15 cellular contexts compared by ENCODE assay signal in genomic region chr14:100120522-100121269, GRCh38. TPM values are rescaled to one million over a fixed set of nuclear protein-coding genes. Genes with fewer than 3 reads are reported as not detected.
DNase-seq lines count a peak whose midpoint lies in the region; ATAC-seq and TF ChIP-seq lines count a peak whose summit lies in the region.
"Had no signal": no experiment of that assay in that cellular context is flagged by ENCODE, and none has a peak within 500 bp of the region (broad histone marks: within the 10 kb centered on the region; RNA-seq: fewer than 3 reads in every experiment).

No MANE protein-coding gene starts in this region.

- no peak for ATAC-seq in activated CD4-positive, alpha-beta T cell treated with anti-CD3 and anti-CD28 coated beads for 36 hours

- 95% methylated on average over 17 to 18 of the region's 18 CpGs for WGBS in endodermal cell (ENCODE audit: insufficient coverage in 1 of 2, insufficient read length in 1 of 2), 2 experiments

- H3K36me3 ChIP-seq in endodermal cell (ENCODE audit: control insufficient read depth, insufficient read depth, low read length) = peaks cover 3% of the 10 kb centered on the region
- H3K36me3 ChIP-seq: uterus had no signal

- POLR2A ChIA-PET in activated CD4-positive, alpha-beta T cell treated with anti-CD3 and anti-CD28 coated beads for 36 hours (lab: Charles Lee) = no interaction called here
- POLR2A ChIA-PET in activated CD4-positive, alpha-beta memory T cell treated with anti-CD3 and anti-CD28 coated beads for 36 hours (lab: Charles Lee) = no interaction called here

- intact Hi-C loops in activated CD4-positive, alpha-beta T cell treated with anti-CD3 and anti-CD28 coated beads for 36 hours (cut with DNase I, micrococcal nuclease) = no loop called here
- intact Hi-C loops in activated CD4-positive, alpha-beta memory T cell treated with anti-CD3 and anti-CD28 coated beads for 36 hours (cut with micrococcal nuclease) = no loop called here

- CTCF ChIA-PET in activated CD4-positive, alpha-beta T cell treated with anti-CD3 and anti-CD28 coated beads for 36 hours (lab: Charles Lee) = interaction anchor here (0.5 to 1.9 kb wide), 7 partner anchors 12 to 165 kb away, joined by 3 to 8 read pairs (median 3); no protein-coding TSS in a partner anchor
- CTCF ChIA-PET in activated CD4-positive, alpha-beta memory T cell treated with anti-CD3 and anti-CD28 coated beads for 36 hours (lab: Charles Lee) = interaction anchor here (0.9 to 7.9 kb wide), 5 partner anchors 12 to 173 kb away, joined by 3 to 35 read pairs (median 3); no protein-coding TSS in a partner anchor

- no peaks in the 10 kb centered on the region for H3K27me3 Mint-ChIP-seq in activated CD4-positive, alpha-beta T cell treated with anti-CD3 and anti-CD28 coated beads for 36 hours
- H3K27me3 Mint-ChIP-seq in activated CD4-positive, alpha-beta memory T cell treated with anti-CD3 and anti-CD28 coated beads for 36 hours = no peaks in the 10 kb centered on the region
- H3K27me3 Mint-ChIP-seq in nephron (ENCODE audit: low read depth) (peaks cover 7% of the 10 kb centered on the region), endodermal cell (ENCODE audit: insufficient read depth) (no peaks in the 10 kb centered on the region)

- H3K9ac ChIP-seq in endodermal cell (ENCODE audit: extremely low read depth, low read length, poor library complexity, severe bottlenecking) = no peak overlapping the region

- H3K27me3 ChIP-seq in endodermal cell (ENCODE audit: control insufficient read depth, insufficient read depth, low read length, poor library complexity, severe bottlenecking) = no peaks in the 10 kb centered on the region
- H3K27me3 ChIP-seq: right atrium auricular region, stomach, uterus had no signal

- no peak overlapping the region for H3K4me3 Mint-ChIP-seq in activated CD4-positive, alpha-beta T cell treated with anti-CD3 and anti-CD28 coated beads for 36 hours
- no peak overlapping the region for H3K4me3 Mint-ChIP-seq in activated CD4-positive, alpha-beta memory T cell treated with anti-CD3 and anti-CD28 coated beads for 36 hours
- H3K4me3 Mint-ChIP-seq in nephron = no peak overlapping the region
- no peak overlapping the region for H3K4me3 Mint-ChIP-seq in endodermal cell

- no peak overlapping the region for H3K27ac ChIP-seq in endodermal cell (ENCODE audit: low read depth, low read length)
- H3K27ac ChIP-seq: right atrium auricular region, stomach, uterus had no signal

- no peaks in the 10 kb centered on the region for H3K9me3 ChIP-seq in endodermal cell (ENCODE audit: control insufficient read depth, low read length)
- H3K9me3 ChIP-seq: right atrium auricular region, stomach, uterus had no signal

- peak overlapping the region; percentile 58 for H3K27ac Mint-ChIP-seq in activated CD4-positive, alpha-beta T cell treated with anti-CD3 and anti-CD28 coated beads for 36 hours
- H3K27ac Mint-ChIP-seq in activated CD4-positive, alpha-beta memory T cell treated with anti-CD3 and anti-CD28 coated beads for 36 hours = peak overlapping the region; percentile 47
- H3K27ac Mint-ChIP-seq in nephron (peak overlapping the region; percentile 17 to 49 (median 46)), endodermal cell (no peak overlapping the region)

- DNase-seq in activated CD4-positive, alpha-beta T cell treated with anti-CD3 and anti-CD28 coated beads for 36 hours = no peak
- DNase-seq in activated CD4-positive, alpha-beta T cell treated with anti-CD3 and anti-CD28 coated beads for 48 hours = no peak
- DNase-seq in activated CD4-positive, alpha-beta memory T cell treated with anti-CD3 and anti-CD28 coated beads for 36 hours = no peak
- DNase-seq in cerebellar cortex (ENCODE audit: low spot score) = peak; percentile 68
- no peak for DNase-seq in RKO (ENCODE audit: low spot score)
- DNase-seq in endodermal cell = no peak
- no peak for DNase-seq in NCI-H226
- DNase-seq: DMS153, NCI-H2029 treated with DMSO at 0.1 percent for 48 hours, NCI-H526 treated with DMSO at 0.1 percent for 48 hours, SHP77, stomach, uterus had no signal

- H3K4me1 Mint-ChIP-seq in activated CD4-positive, alpha-beta T cell treated with anti-CD3 and anti-CD28 coated beads for 36 hours = peaks cover 23% of the 10 kb centered on the region
- peaks cover 18% of the 10 kb centered on the region for H3K4me1 Mint-ChIP-seq in activated CD4-positive, alpha-beta memory T cell treated with anti-CD3 and anti-CD28 coated beads for 36 hours (ENCODE audit: low read depth)
- H3K4me1 Mint-ChIP-seq in nephron (peaks cover 60% of the 10 kb centered on the region), endodermal cell (peaks cover 2% of the 10 kb centered on the region)

- no peak overlapping the region for H3K4me3 ChIP-seq in endodermal cell (ENCODE audit: low read length)
- H3K4me3 ChIP-seq: right atrium auricular region, stomach, uterus had no signal

- peaks cover 34% of the 10 kb centered on the region for H3K36me3 Mint-ChIP-seq in activated CD4-positive, alpha-beta T cell treated with anti-CD3 and anti-CD28 coated beads for 36 hours (ENCODE audit: low read depth)
- H3K36me3 Mint-ChIP-seq in activated CD4-positive, alpha-beta memory T cell treated with anti-CD3 and anti-CD28 coated beads for 36 hours = peaks cover 14% of the 10 kb centered on the region
- H3K36me3 Mint-ChIP-seq in nephron (ENCODE audit: low read depth) = peaks cover 21% of the 10 kb centered on the region
- H3K36me3 Mint-ChIP-seq in endodermal cell (ENCODE audit: low read depth) = peaks cover 3% of the 10 kb centered on the region

- no peaks in the 10 kb centered on the region for H3K4me1 ChIP-seq in endodermal cell (ENCODE audit: control insufficient read depth, insufficient read depth, low read length)
- H3K4me1 ChIP-seq: right atrium auricular region, stomach, uterus had no signal

- no peaks in the 10 kb centered on the region for H3K9me3 Mint-ChIP-seq in activated CD4-positive, alpha-beta T cell treated with anti-CD3 and anti-CD28 coated beads for 36 hours (ENCODE audit: low read depth)
- H3K9me3 Mint-ChIP-seq in activated CD4-positive, alpha-beta memory T cell treated with anti-CD3 and anti-CD28 coated beads for 36 hours = no peaks in the 10 kb centered on the region
- H3K9me3 Mint-ChIP-seq in nephron = no peaks in the 10 kb centered on the region
- H3K9me3 Mint-ChIP-seq in endodermal cell = no peaks in the 10 kb centered on the region

- TF ChIP-seq CTCF in nephron (IDR thresholded peaks at IDR 0.05; ENCODE audit: unreplicated experiment in 3 of 3) = no peak
- no peak for TF ChIP-seq CTCF in endodermal cell (conservative IDR thresholded peaks at IDR 0.05)

RNA-seq across cellular contexts. Expression of gene DEGS2, which starts 38.7 kb away (rescaled TPM):
- 1 to 10 TPM; 2.6 to 2.8 TPM for total RNA-seq in activated CD4-positive, alpha-beta T cell treated with anti-CD3 and anti-CD28 coated beads for 36 hours
- total RNA-seq in activated CD4-positive, alpha-beta memory T cell treated with anti-CD3 and anti-CD28 coated beads for 36 hours = 1 to 10 TPM; 1.1 to 1.3 TPM
- total RNA-seq in endodermal cell = under 1 TPM; 0.18 to 0.24 TPM
- polyA plus RNA-seq in endodermal cell (2013, experiment 1 of 2) = 0.28 TPM
- polyA plus RNA-seq in endodermal cell (2013, experiment 2 of 2) = 0.21 TPM
- total RNA-seq: right atrium auricular region had no signal

RNA-seq across cellular contexts. Expression of gene EVL, which starts 55.5 kb away (rescaled TPM):
- 100 to 1,000 TPM; 249 to 378 TPM for total RNA-seq in activated CD4-positive, alpha-beta T cell treated with anti-CD3 and anti-CD28 coated beads for 36 hours
- 100 to 1,000 TPM; 174 to 180 TPM for total RNA-seq in activated CD4-positive, alpha-beta memory T cell treated with anti-CD3 and anti-CD28 coated beads for 36 hours
- total RNA-seq in endodermal cell = 10 to 100 TPM; 61.1 to 71.3 TPM
- polyA plus RNA-seq in endodermal cell (2013, experiment 1 of 2) = 234 TPM
- polyA plus RNA-seq in endodermal cell (2013, experiment 2 of 2) = 188 TPM
